ENCODE assay signal across 1 cellular context in the genomic region with DNA sequence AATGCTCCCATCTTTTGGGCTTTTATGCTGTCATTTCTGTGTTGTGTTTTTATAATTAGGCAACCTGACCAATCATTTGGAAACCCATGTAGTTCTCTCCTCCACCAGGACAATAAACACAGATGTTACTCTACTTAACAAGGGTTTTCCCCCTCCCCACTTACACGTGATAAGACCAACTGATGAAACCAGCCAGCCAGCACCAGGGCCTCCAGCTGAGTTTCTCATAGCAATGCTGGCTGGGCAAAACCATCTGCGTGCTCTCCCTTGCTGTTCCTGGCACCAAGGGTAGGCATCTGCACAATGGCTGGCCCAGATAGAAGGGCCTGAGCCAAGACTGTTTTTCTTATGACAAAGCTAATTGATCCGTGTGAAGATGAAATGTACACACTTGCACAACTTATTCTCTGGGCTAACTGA.
TF ChIP-seq lines count a peak whose summit lies in the region.

No MANE protein-coding gene starts in this region.

TF ChIP-seq in GM12878, 131 proteins besides CTCF, POLR2A, EP300 and RAD21 (continued from another document and continues in another):
- TF ChIP-seq, protein P1, sequence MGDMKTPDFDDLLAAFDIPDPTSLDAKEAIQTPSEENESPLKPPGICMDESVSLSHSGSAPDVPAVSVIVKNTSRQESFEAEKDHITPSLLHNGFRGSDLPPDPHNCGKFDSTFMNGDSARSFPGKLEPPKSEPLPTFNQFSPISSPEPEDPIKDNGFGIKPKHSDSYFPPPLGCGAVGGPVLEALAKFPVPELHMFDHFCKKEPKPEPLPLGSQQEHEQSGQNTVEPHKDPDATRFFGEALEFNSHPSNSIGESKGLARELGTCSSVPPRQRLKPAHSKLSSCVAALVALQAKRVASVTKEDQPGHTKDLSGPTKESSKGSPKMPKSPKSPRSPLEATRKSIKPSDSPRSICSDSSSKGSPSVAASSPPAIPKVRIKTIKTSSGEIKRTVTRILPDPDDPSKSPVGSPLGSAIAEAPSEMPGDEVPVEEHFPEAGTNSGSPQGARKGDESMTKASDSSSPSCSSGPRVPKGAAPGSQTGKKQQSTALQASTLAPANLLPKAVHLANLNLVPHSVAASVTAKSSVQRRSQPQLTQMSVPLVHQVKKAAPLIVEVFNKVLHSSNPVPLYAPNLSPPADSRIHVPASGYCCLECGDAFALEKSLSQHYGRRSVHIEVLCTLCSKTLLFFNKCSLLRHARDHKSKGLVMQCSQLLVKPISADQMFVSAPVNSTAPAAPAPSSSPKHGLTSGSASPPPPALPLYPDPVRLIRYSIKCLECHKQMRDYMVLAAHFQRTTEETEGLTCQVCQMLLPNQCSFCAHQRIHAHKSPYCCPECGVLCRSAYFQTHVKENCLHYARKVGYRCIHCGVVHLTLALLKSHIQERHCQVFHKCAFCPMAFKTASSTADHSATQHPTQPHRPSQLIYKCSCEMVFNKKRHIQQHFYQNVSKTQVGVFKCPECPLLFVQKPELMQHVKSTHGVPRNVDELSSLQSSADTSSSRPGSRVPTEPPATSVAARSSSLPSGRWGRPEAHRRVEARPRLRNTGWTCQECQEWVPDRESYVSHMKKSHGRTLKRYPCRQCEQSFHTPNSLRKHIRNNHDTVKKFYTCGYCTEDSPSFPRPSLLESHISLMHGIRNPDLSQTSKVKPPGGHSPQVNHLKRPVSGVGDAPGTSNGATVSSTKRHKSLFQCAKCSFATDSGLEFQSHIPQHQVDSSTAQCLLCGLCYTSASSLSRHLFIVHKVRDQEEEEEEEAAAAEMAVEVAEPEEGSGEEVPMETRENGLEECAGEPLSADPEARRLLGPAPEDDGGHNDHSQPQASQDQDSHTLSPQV (IDR thresholded peaks at IDR 0.05) = 0 out of 2 replicates have a peak, but pooled peaks have one; percentile 28
- TF ChIP-seq EGR1 (IDR thresholded peaks at IDR 0.05; ENCODE audit: borderline replicate concordance in 1 of 2, low read depth in 2 of 2, low read length in 2 of 2) (no peak), EED (IDR thresholded peaks at IDR 0.05; ENCODE audit: low read depth) (peak; percentile 85), MYC (IDR thresholded peaks at IDR 0.05; ENCODE audit: insufficient read depth, insufficient read length, insufficient replicate concordance, low read length, severe bottlenecking) (no peak), IRF4 (IDR thresholded peaks at IDR 0.05; ENCODE audit: low read depth, low read length) (peak; percentile 77), RB1 (IDR thresholded peaks at IDR 0.05; ENCODE audit: borderline replicate concordance) (no peak), TCF7 (IDR thresholded peaks at IDR 0.05; ENCODE audit: borderline replicate concordance) (no peak), CREB1 (IDR thresholded peaks at IDR 0.05; ENCODE audit: low read depth) (peak; percentile 48; the same call in 1 of the 2 replicates), HCFC1 (IDR thresholded peaks at IDR 0.05; ENCODE audit: low read length) (no peak), SIX5 (IDR thresholded peaks at IDR 0.05; ENCODE audit: low read depth, low read length, severe bottlenecking) (no peak), NR2F1 (conservative IDR thresholded peaks at IDR 0.05) (peak; percentile 54), RELA (IDR thresholded peaks at IDR 0.05; ENCODE audit: borderline replicate concordance, partially characterized antibody) (no peak), BCL11A (IDR thresholded peaks at IDR 0.05; ENCODE audit: low read depth, low read length) (peak; percentile 93), YY1 (IDR thresholded peaks at IDR 0.05; ENCODE audit: low read depth, low read length) (peak; percentile 55), SREBF1 (IDR thresholded peaks at IDR 0.05; ENCODE audit: low read length) (no peak), RBBP5 (conservative IDR thresholded peaks at IDR 0.05) (no peak), RUNX3 (IDR thresholded peaks at IDR 0.05; ENCODE audit: low read length) (peak; percentile 88), TAF1 (IDR thresholded peaks at IDR 0.05; ENCODE audit: borderline replicate concordance, low read depth, low read length) (no peak), ZSCAN29 (IDR thresholded peaks at IDR 0.05) (no peak), IKZF1 (conservative IDR thresholded peaks at IDR 0.05) (peak; percentile 85), HDAC2 (IDR thresholded peaks at IDR 0.05) (no peak), MTA2 (IDR thresholded peaks at IDR 0.05; ENCODE audit: low read depth) (peak; percentile 98), ZNF622 (IDR thresholded peaks at IDR 0.05) (no peak), CREM (IDR thresholded peaks at IDR 0.05; ENCODE audit: low read depth) (peak; percentile 75; the same call in 1 of the 2 replicates), SPI1 (IDR thresholded peaks at IDR 0.05; ENCODE audit: borderline replicate concordance, insufficient read depth, low read depth, low read length) (no peak), NFYA (IDR thresholded peaks at IDR 0.05; ENCODE audit: borderline replicate concordance, low read depth, low read length) (no peak), NFIC (IDR thresholded peaks at IDR 0.05; ENCODE audit: low read depth, low read length) (peak; percentile 90), SMARCA5 (IDR thresholded peaks at IDR 0.05) (peak; percentile 95), RFX5 (IDR thresholded peaks at IDR 0.05; ENCODE audit: low read depth, low read length) (no peak), JUND (IDR thresholded peaks at IDR 0.05; ENCODE audit: low read depth, low read length) (no peak)
- TF ChIP-seq, protein P2, sequence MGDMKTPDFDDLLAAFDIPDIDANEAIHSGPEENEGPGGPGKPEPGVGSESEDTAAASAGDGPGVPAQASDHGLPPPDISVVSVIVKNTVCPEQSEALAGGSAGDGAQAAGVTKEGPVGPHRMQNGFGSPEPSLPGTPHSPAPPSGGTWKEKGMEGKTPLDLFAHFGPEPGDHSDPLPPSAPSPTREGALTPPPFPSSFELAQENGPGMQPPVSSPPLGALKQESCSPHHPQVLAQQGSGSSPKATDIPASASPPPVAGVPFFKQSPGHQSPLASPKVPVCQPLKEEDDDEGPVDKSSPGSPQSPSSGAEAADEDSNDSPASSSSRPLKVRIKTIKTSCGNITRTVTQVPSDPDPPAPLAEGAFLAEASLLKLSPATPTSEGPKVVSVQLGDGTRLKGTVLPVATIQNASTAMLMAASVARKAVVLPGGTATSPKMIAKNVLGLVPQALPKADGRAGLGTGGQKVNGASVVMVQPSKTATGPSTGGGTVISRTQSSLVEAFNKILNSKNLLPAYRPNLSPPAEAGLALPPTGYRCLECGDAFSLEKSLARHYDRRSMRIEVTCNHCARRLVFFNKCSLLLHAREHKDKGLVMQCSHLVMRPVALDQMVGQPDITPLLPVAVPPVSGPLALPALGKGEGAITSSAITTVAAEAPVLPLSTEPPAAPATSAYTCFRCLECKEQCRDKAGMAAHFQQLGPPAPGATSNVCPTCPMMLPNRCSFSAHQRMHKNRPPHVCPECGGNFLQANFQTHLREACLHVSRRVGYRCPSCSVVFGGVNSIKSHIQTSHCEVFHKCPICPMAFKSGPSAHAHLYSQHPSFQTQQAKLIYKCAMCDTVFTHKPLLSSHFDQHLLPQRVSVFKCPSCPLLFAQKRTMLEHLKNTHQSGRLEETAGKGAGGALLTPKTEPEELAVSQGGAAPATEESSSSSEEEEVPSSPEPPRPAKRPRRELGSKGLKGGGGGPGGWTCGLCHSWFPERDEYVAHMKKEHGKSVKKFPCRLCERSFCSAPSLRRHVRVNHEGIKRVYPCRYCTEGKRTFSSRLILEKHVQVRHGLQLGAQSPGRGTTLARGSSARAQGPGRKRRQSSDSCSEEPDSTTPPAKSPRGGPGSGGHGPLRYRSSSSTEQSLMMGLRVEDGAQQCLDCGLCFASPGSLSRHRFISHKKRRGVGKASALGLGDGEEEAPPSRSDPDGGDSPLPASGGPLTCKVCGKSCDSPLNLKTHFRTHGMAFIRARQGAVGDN (IDR thresholded peaks at IDR 0.05) = peak; percentile 69
- TF ChIP-seq, protein P3, sequence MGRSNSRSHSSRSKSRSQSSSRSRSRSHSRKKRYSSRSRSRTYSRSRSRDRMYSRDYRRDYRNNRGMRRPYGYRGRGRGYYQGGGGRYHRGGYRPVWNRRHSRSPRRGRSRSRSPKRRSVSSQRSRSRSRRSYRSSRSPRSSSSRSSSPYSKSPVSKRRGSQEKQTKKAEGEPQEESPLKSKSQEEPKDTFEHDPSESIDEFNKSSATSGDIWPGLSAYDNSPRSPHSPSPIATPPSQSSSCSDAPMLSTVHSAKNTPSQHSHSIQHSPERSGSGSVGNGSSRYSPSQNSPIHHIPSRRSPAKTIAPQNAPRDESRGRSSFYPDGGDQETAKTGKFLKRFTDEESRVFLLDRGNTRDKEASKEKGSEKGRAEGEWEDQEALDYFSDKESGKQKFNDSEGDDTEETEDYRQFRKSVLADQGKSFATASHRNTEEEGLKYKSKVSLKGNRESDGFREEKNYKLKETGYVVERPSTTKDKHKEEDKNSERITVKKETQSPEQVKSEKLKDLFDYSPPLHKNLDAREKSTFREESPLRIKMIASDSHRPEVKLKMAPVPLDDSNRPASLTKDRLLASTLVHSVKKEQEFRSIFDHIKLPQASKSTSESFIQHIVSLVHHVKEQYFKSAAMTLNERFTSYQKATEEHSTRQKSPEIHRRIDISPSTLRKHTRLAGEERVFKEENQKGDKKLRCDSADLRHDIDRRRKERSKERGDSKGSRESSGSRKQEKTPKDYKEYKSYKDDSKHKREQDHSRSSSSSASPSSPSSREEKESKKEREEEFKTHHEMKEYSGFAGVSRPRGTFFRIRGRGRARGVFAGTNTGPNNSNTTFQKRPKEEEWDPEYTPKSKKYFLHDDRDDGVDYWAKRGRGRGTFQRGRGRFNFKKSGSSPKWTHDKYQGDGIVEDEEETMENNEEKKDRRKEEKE (IDR thresholded peaks at IDR 0.05) = no peak
- TF ChIP-seq, protein P4, sequence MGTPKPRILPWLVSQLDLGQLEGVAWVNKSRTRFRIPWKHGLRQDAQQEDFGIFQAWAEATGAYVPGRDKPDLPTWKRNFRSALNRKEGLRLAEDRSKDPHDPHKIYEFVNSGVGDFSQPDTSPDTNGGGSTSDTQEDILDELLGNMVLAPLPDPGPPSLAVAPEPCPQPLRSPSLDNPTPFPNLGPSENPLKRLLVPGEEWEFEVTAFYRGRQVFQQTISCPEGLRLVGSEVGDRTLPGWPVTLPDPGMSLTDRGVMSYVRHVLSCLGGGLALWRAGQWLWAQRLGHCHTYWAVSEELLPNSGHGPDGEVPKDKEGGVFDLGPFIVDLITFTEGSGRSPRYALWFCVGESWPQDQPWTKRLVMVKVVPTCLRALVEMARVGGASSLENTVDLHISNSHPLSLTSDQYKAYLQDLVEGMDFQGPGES (IDR thresholded peaks at IDR 0.05) = no peak
- TF ChIP-seq, protein P5, sequence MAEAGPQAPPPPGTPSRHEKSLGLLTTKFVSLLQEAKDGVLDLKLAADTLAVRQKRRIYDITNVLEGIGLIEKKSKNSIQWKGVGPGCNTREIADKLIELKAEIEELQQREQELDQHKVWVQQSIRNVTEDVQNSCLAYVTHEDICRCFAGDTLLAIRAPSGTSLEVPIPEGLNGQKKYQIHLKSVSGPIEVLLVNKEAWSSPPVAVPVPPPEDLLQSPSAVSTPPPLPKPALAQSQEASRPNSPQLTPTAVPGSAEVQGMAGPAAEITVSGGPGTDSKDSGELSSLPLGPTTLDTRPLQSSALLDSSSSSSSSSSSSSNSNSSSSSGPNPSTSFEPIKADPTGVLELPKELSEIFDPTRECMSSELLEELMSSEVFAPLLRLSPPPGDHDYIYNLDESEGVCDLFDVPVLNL (IDR thresholded peaks at IDR 0.05; ENCODE audit: low read depth, low read length) = 0 out of 2 replicates have a peak, but pooled peaks have one; percentile 11
- TF ChIP-seq, protein P6, sequence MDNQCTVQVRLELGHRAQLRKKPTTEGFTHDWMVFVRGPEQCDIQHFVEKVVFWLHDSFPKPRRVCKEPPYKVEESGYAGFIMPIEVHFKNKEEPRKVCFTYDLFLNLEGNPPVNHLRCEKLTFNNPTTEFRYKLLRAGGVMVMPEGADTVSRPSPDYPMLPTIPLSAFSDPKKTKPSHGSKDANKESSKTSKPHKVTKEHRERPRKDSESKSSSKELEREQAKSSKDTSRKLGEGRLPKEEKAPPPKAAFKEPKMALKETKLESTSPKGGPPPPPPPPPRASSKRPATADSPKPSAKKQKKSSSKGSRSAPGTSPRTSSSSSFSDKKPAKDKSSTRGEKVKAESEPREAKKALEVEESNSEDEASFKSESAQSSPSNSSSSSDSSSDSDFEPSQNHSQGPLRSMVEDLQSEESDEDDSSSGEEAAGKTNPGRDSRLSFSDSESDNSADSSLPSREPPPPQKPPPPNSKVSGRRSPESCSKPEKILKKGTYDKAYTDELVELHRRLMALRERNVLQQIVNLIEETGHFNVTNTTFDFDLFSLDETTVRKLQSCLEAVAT (IDR thresholded peaks at IDR 0.05) = no peak; the same call in 1 of the 2 replicates
- TF ChIP-seq, protein P7, sequence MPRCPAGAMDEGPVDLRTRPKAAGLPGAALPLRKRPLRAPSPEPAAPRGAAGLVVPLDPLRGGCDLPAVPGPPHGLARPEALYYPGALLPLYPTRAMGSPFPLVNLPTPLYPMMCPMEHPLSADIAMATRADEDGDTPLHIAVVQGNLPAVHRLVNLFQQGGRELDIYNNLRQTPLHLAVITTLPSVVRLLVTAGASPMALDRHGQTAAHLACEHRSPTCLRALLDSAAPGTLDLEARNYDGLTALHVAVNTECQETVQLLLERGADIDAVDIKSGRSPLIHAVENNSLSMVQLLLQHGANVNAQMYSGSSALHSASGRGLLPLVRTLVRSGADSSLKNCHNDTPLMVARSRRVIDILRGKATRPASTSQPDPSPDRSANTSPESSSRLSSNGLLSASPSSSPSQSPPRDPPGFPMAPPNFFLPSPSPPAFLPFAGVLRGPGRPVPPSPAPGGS (IDR thresholded peaks at IDR 0.05; ENCODE audit: borderline replicate concordance, insufficient read depth, low read depth, low read length, poor library complexity, severe bottlenecking) = peak; percentile 94
- TF ChIP-seq, protein P8, sequence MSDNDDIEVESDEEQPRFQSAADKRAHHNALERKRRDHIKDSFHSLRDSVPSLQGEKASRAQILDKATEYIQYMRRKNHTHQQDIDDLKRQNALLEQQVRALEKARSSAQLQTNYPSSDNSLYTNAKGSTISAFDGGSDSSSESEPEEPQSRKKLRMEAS (IDR thresholded peaks at IDR 0.05; ENCODE audit: low read depth, low read length) = 0 out of 2 replicates have a peak, but pooled peaks have one; percentile 46
- TF ChIP-seq, protein P9, sequence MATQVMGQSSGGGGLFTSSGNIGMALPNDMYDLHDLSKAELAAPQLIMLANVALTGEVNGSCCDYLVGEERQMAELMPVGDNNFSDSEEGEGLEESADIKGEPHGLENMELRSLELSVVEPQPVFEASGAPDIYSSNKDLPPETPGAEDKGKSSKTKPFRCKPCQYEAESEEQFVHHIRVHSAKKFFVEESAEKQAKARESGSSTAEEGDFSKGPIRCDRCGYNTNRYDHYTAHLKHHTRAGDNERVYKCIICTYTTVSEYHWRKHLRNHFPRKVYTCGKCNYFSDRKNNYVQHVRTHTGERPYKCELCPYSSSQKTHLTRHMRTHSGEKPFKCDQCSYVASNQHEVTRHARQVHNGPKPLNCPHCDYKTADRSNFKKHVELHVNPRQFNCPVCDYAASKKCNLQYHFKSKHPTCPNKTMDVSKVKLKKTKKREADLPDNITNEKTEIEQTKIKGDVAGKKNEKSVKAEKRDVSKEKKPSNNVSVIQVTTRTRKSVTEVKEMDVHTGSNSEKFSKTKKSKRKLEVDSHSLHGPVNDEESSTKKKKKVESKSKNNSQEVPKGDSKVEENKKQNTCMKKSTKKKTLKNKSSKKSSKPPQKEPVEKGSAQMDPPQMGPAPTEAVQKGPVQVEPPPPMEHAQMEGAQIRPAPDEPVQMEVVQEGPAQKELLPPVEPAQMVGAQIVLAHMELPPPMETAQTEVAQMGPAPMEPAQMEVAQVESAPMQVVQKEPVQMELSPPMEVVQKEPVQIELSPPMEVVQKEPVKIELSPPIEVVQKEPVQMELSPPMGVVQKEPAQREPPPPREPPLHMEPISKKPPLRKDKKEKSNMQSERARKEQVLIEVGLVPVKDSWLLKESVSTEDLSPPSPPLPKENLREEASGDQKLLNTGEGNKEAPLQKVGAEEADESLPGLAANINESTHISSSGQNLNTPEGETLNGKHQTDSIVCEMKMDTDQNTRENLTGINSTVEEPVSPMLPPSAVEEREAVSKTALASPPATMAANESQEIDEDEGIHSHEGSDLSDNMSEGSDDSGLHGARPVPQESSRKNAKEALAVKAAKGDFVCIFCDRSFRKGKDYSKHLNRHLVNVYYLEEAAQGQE (IDR thresholded peaks at IDR 0.05; ENCODE audit: low read depth, low read length) = no peak
